Comparison of ENCODE assay signal across 17 cellular contexts in the genomic region with DNA sequence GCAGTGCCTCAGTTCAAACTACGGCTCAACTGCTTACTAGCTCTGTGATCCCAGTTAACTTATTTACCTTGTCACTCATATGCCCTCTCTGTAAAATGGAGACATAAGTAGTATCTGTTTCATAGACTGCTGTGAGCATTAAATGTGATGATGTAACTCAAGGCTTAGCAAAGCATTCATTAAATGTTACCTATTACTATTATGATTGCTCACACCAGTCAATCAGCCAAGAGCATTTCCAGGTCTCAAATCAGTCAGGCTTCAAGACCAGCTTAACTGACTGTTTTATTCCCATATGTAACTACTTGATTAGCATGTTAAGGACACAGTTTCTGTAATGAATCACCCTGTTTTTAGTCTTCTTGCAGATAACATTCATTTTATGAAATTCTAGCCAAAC.
DNase-seq lines count a peak whose midpoint lies in the region; ATAC-seq, FAIRE-seq and TF ChIP-seq lines count a peak whose summit lies in the region.
"Had no signal": no experiment of that assay in that cellular context is flagged by ENCODE, and none has a peak within 500 bp of the region (broad histone marks: within the 10 kb centered on the region; RNA-seq: fewer than 3 reads in every experiment).

No MANE protein-coding gene starts in this region.

- ATAC-seq in CD8-positive, alpha-beta T cell, result no peak
- peak; percentile 49 for ATAC-seq in GM18511 (IDR thresholded peaks at IDR 0.05; ENCODE audit: unreplicated experiment)
- no peak for ATAC-seq in pancreas
- ATAC-seq: left lung, Right ventricle myocardium inferior had no signal

- intact Hi-C loops in CD8-positive, alpha-beta T cell (cut with DNase I, micrococcal nuclease), result no loop called here
- intact Hi-C loops in activated CD4-positive, alpha-beta memory T cell treated with anti-CD3 and anti-CD28 coated beads for 36 hours (cut with micrococcal nuclease), result loop anchor here (1.0 to 2.0 kb wide), 12 partner anchors 34 to 475 kb away; a partner anchor contains a TSS
- intact Hi-C loops in pancreas (cut with DNase I), result no loop called here

- no peaks in the 10 kb centered on the region for H3K36me3 ChIP-seq in CD8-positive, alpha-beta T cell (ENCODE audit: insufficient read depth, low read length)
- H3K36me3 ChIP-seq in pancreas, result no peaks in the 10 kb centered on the region
- H3K36me3 ChIP-seq: adrenal gland, left lung, MG63, right atrium auricular region, upper lobe of left lung had no signal

- no peaks in the 10 kb centered on the region for H3K9me3 ChIP-seq in CD8-positive, alpha-beta T cell (ENCODE audit: low read length)
- no peaks in the 10 kb centered on the region for H3K9me3 ChIP-seq in pancreas
- H3K9me3 ChIP-seq: adrenal gland, left lung, MG63, right atrium auricular region, upper lobe of left lung had no signal

- no peak for TF ChIP-seq CTCF in CD8-positive, alpha-beta T cell (IDR thresholded peaks at IDR 0.05)
- TF ChIP-seq CTCF in fibroblast of villous mesenchyme (IDR thresholded peaks at IDR 0.05; ENCODE audit: insufficient read depth, low read depth, low read length) (no peak), GM20000 (IDR thresholded peaks at IDR 0.05; ENCODE audit: extremely low read depth, missing control alignments) (no peak), pancreas (IDR thresholded peaks at IDR 0.05) (no peak)

- FAIRE-seq in pancreas (lab: Jason Lieb, UNC), result no peak
- FAIRE-seq: GM12878 had no signal

- CTCF ChIA-PET in CD8-positive, alpha-beta T cell (lab: Charles Lee), result interaction anchor here (1.5 kb wide), 1 partner anchor 9 kb away, joined by 5 read pairs; no protein-coding TSS in a partner anchor
- CTCF ChIA-PET in activated CD4-positive, alpha-beta memory T cell treated with anti-CD3 and anti-CD28 coated beads for 36 hours (lab: Charles Lee), result interaction anchor here (0.7 to 2.6 kb wide), 11 partner anchors 16 to 902 kb away, joined by 3 to 12 read pairs (median 3); a partner anchor contains a TSS

- H3K27ac Mint-ChIP-seq in CD8-positive, alpha-beta T cell, result peak overlapping the region; percentile 70
- H3K27ac Mint-ChIP-seq in activated CD4-positive, alpha-beta memory T cell treated with anti-CD3 and anti-CD28 coated beads for 36 hours, result peak overlapping the region; percentile 89

- H3K36me3 Mint-ChIP-seq in CD8-positive, alpha-beta T cell, result no peaks in the 10 kb centered on the region
- no peaks in the 10 kb centered on the region for H3K36me3 Mint-ChIP-seq in activated CD4-positive, alpha-beta memory T cell treated with anti-CD3 and anti-CD28 coated beads for 36 hours

- H3K27ac ChIP-seq in CD8-positive, alpha-beta T cell (ENCODE audit: low read depth, low read length), result no peak overlapping the region
- no peak overlapping the region for H3K27ac ChIP-seq in pancreas
- H3K27ac ChIP-seq: adrenal gland, C4-2B, left lung, right atrium auricular region, upper lobe of left lung had no signal

- POLR2A ChIA-PET in CD8-positive, alpha-beta T cell (lab: Charles Lee), result interaction anchor here (1.0 to 1.7 kb wide), 4 partner anchors 11 to 113 kb away, joined by 3 to 4 read pairs (median 4); no protein-coding TSS in a partner anchor
- POLR2A ChIA-PET in activated CD4-positive, alpha-beta memory T cell treated with anti-CD3 and anti-CD28 coated beads for 36 hours (lab: Charles Lee), result interaction anchor here (0.9 to 2.0 kb wide), 11 partner anchors 31 to 888 kb away, joined by 3 to 25 read pairs (median 4); a partner anchor contains a TSS

- no peaks in the 10 kb centered on the region for H3K9me3 Mint-ChIP-seq in CD8-positive, alpha-beta T cell
- H3K9me3 Mint-ChIP-seq in activated CD4-positive, alpha-beta memory T cell treated with anti-CD3 and anti-CD28 coated beads for 36 hours, result no peaks in the 10 kb centered on the region

- no peaks in the 10 kb centered on the region for H3K27me3 ChIP-seq in CD8-positive, alpha-beta T cell (ENCODE audit: insufficient read depth, low read length)
- H3K27me3 ChIP-seq in pancreas, result no peaks in the 10 kb centered on the region
- H3K27me3 ChIP-seq: adrenal gland, left lung, right atrium auricular region, upper lobe of left lung had no signal

- no peak for DNase-seq in CD8-positive, alpha-beta T cell
- DNase-seq in activated CD4-positive, alpha-beta memory T cell treated with anti-CD3 and anti-CD28 coated beads for 36 hours, result no peak
- DNase-seq in fibroblast of villous mesenchyme (ENCODE audit: low read depth), result peak; percentile 18
- DNase-seq in GM20000 (ENCODE audit: low spot score), result no peak
- DNase-seq in pancreas, result no peak
- no peak for DNase-seq in AG20443 (ENCODE audit: low spot score)
- DNase-seq: adrenal gland, hippocampal formation, left lung, MG63, NCI-H2029, upper lobe of left lung had no signal

- WGBS in pancreas, 2 donors, result 90% methylated on average over 1 of the region's 1 CpG

- H3K4me1 Mint-ChIP-seq in CD8-positive, alpha-beta T cell (ENCODE audit: low read depth), result peaks cover 35% of the 10 kb centered on the region
- H3K4me1 Mint-ChIP-seq in activated CD4-positive, alpha-beta memory T cell treated with anti-CD3 and anti-CD28 coated beads for 36 hours (ENCODE audit: low read depth), result peaks cover 33% of the 10 kb centered on the region

- H3K4me1 ChIP-seq in CD8-positive, alpha-beta T cell (ENCODE audit: insufficient read depth, low read length), result peaks cover 33% of the 10 kb centered on the region
- no peaks in the 10 kb centered on the region for H3K4me1 ChIP-seq in pancreas
- H3K4me1 ChIP-seq: adrenal gland, left lung, right atrium auricular region, upper lobe of left lung had no signal

- H3K27me3 Mint-ChIP-seq in CD8-positive, alpha-beta T cell (ENCODE audit: low read depth), result no peaks in the 10 kb centered on the region
- H3K27me3 Mint-ChIP-seq in activated CD4-positive, alpha-beta memory T cell treated with anti-CD3 and anti-CD28 coated beads for 36 hours, result no peaks in the 10 kb centered on the region

- H3K4me3 Mint-ChIP-seq in CD8-positive, alpha-beta T cell, result peak overlapping the region; percentile 59
- no peak overlapping the region for H3K4me3 Mint-ChIP-seq in activated CD4-positive, alpha-beta memory T cell treated with anti-CD3 and anti-CD28 coated beads for 36 hours

- no peak overlapping the region for H3K4me3 ChIP-seq in CD8-positive, alpha-beta T cell (ENCODE audit: low read depth, low read length)
- no peak overlapping the region for H3K4me3 ChIP-seq in fibroblast of villous mesenchyme (ENCODE audit: low read depth, low read length)
- no peak overlapping the region for H3K4me3 ChIP-seq in pancreas
- H3K4me3 ChIP-seq: adrenal gland, GM12878, left lung, MG63, right atrium auricular region, upper lobe of left lung had no signal
